8 cellular contexts compared by ENCODE assay signal in genomic region chr19:38736413-38737280, GRCh38. TPM values are rescaled to one million over a fixed set of nuclear protein-coding genes. Genes with fewer than 3 reads are reported as not detected.
DNase-seq lines count a peak whose midpoint lies in the region; ATAC-seq and TF ChIP-seq lines count a peak whose summit lies in the region.

No MANE protein-coding gene starts in this region.

- no peaks in the 10 kb centered on the region for H3K9me3 ChIP-seq in DND-41 (ENCODE audit: insufficient read depth, low read length, severe bottlenecking)

- H3K4me1 ChIP-seq in DND-41 (ENCODE audit: insufficient read depth, low read length): no peaks in the 10 kb centered on the region

- no peak overlapping the region for H3K27ac Mint-ChIP-seq in progenitor cell of endocrine pancreas

- H4K20me1 ChIP-seq in DND-41 (ENCODE audit: insufficient read depth, low read length): peaks cover 5% of the 10 kb centered on the region; the same call in 1 of the 2 replicates

- H3K4me3 ChIP-seq in DND-41 (ENCODE audit: low read depth in 1 of 2, low read length in 2 of 2) (no peak overlapping the region), fibroblast of mammary gland (ENCODE audit: control insufficient read depth, low read depth, low read length) (no peak overlapping the region)

- DNase-seq in DND-41 (peak; percentile 27), NCI-H1930 (lab: John Stamatoyannopoulos, UW) (peak; percentile 33 to 41), fibroblast of mammary gland (ENCODE audit: low read depth) (peak; percentile 12), progenitor cell of endocrine pancreas (ENCODE audit: low spot score, unreplicated experiment) (peak; percentile 48), KG1 (lab: John Stamatoyannopoulos, UW) (no peak)
- DNase-seq in activated CD8-positive, alpha-beta memory T cell treated with anti-CD3 and anti-CD28 coated beads for 4 hours (ENCODE audit: low read depth in 2 of 2): peak; percentile 45 to 47

- no peaks in the 10 kb centered on the region for H3K79me2 ChIP-seq in DND-41 (ENCODE audit: insufficient read depth, low read length)

- no peak overlapping the region for H3K27ac ChIP-seq in DND-41 (ENCODE audit: low read length)

- ATAC-seq in DND-41 (ENCODE audit: insufficient read depth, low read depth): no peak
- ATAC-seq in HG03439 (IDR thresholded peaks at IDR 0.05; ENCODE audit: unreplicated experiment): no peak
- ATAC-seq in GM21447 (IDR thresholded peaks at IDR 0.05; ENCODE audit: unreplicated experiment): no peak

- no peaks in the 10 kb centered on the region for H3K27me3 ChIP-seq in DND-41 (ENCODE audit: insufficient read depth, low read length, poor library complexity)

- peaks cover 3% of the 10 kb centered on the region for H3K4me1 Mint-ChIP-seq in progenitor cell of endocrine pancreas (ENCODE audit: low read depth)

- no peaks in the 10 kb centered on the region for H3K9me3 Mint-ChIP-seq in progenitor cell of endocrine pancreas (ENCODE audit: low read depth)

- H3K27me3 Mint-ChIP-seq in progenitor cell of endocrine pancreas: peaks cover 13% of the 10 kb centered on the region

- no peak for TF ChIP-seq CTCF in DND-41 (IDR thresholded peaks at IDR 0.05; ENCODE audit: borderline replicate concordance, extremely low read depth, low read length, poor library complexity, severe bottlenecking)
- TF ChIP-seq CTCF in fibroblast of mammary gland (conservative IDR thresholded peaks at IDR 0.05; ENCODE audit: control insufficient read depth, insufficient read depth, low read depth, low read length): no peak
- TF ChIP-seq CTCF in progenitor cell of endocrine pancreas (IDR thresholded peaks at IDR 0.05; ENCODE audit: unreplicated experiment): no peak

- no peaks in the 10 kb centered on the region; the same call in 1 of the 2 replicates for H3K36me3 ChIP-seq in DND-41 (ENCODE audit: insufficient read depth, low read length)

- no peak overlapping the region for H3K9ac ChIP-seq in DND-41 (ENCODE audit: low read depth, low read length)

- H3K4me3 Mint-ChIP-seq in progenitor cell of endocrine pancreas (ENCODE audit: low read depth): no peak overlapping the region

- no peak overlapping the region for H2AFZ ChIP-seq in DND-41 (ENCODE audit: low read depth, low read length)

- H3K36me3 Mint-ChIP-seq in progenitor cell of endocrine pancreas (ENCODE audit: insufficient read depth): peaks cover 10% of the 10 kb centered on the region

- H3K4me2 ChIP-seq in DND-41 (ENCODE audit: insufficient read depth, low read length): no peak overlapping the region

RNA-seq across cellular contexts. Expression of gene CAPN12, which starts 7.6 kb away (rescaled TPM):
- total RNA-seq in progenitor cell of endocrine pancreas: 4.1 and 5.0 TPM in 2 replicates

RNA-seq across cellular contexts. Expression of gene LGALS7, which starts 36.7 kb away (rescaled TPM):
- 0.91 TPM in 1 of 2 replicates, not detected in the other for total RNA-seq in progenitor cell of endocrine pancreas

RNA-seq across cellular contexts. Expression of gene LGALS7B, which starts 52.4 kb away (rescaled TPM):
- not detected in 2 replicates for total RNA-seq in progenitor cell of endocrine pancreas
